ENCODE assay signal across 1 cellular context in genomic region chr12:121799842-121800693, GRCh38.
TF ChIP-seq lines count a peak whose summit lies in the region.

No MANE protein-coding gene starts in this region.

TF ChIP-seq in K562, 482 proteins besides CTCF, POLR2A, EP300 and RAD21 (continued from another document and continues in another):
- 0 out of 2 replicates have a peak, but pooled peaks have one; percentile 2 for TF ChIP-seq CUX1 (CRISPR knock-in tag; IDR thresholded peaks at IDR 0.05)
- no peak for TF ChIP-seq HDAC8 (tag; IDR thresholded peaks at IDR 0.05)
- TF ChIP-seq CAMTA2 (CRISPR knock-in tag; conservative IDR thresholded peaks at IDR 0.05): no peak
- TF ChIP-seq TAF1 (IDR thresholded peaks at IDR 0.05; ENCODE audit: control insufficient read depth, extremely low read depth, insufficient read depth, low read length, severe bottlenecking): peak; percentile 68
- no peak for TF ChIP-seq U2AF2 (optimal IDR thresholded peaks at IDR 0.05; ENCODE audit: low read depth, low read length)
- TF ChIP-seq HOXB6 (CRISPR knock-in tag; IDR thresholded peaks at IDR 0.05; ENCODE audit: borderline replicate concordance): no peak
- TF ChIP-seq FOXP4 (CRISPR knock-in tag; IDR thresholded peaks at IDR 0.05; ENCODE audit: borderline replicate concordance): 0 out of 2 replicates have a peak, but pooled peaks have one; percentile 62
- TF ChIP-seq ESRRA (IDR thresholded peaks at IDR 0.05; ENCODE audit: borderline replicate concordance, low read depth): no peak
- TF ChIP-seq ZBED1 (IDR thresholded peaks at IDR 0.05): 0 out of 2 replicates have a peak, but pooled peaks have one; percentile 24
- no peak for TF ChIP-seq CEBPG (CRISPR knock-in tag; IDR thresholded peaks at IDR 0.05)
- TF ChIP-seq CEBPG (tag; conservative IDR thresholded peaks at IDR 0.05 in 1 of 2, IDR thresholded peaks at IDR 0.05 in 1 of 2): no peak
- no peak for TF ChIP-seq ZNF217 (CRISPR knock-in tag; IDR thresholded peaks at IDR 0.05)
- no peak for TF ChIP-seq ZNF507 (tag; conservative IDR thresholded peaks at IDR 0.05)
- TF ChIP-seq U2AF1 (optimal IDR thresholded peaks at IDR 0.05; ENCODE audit: low read depth, low read length): peak; percentile 72
- TF ChIP-seq JUN (IDR thresholded peaks at IDR 0.05; ENCODE audit: borderline replicate concordance, low read depth, low read length): peak; percentile 50; the same call in 1 of the 2 replicates
- no peak for TF ChIP-seq JUN (CRISPR knock-in tag; IDR thresholded peaks at IDR 0.05; ENCODE audit: borderline replicate concordance)
- TF ChIP-seq BCL6 (CRISPR knock-in tag; IDR thresholded peaks at IDR 0.05): no peak
- TF ChIP-seq MBD1 (CRISPR knock-in tag; IDR thresholded peaks at IDR 0.05): no peak
- 0 out of 2 replicates have a peak, but pooled peaks have one; percentile 13 for TF ChIP-seq TCF7 (IDR thresholded peaks at IDR 0.05; ENCODE audit: borderline replicate concordance)
- no peak for TF ChIP-seq ZNF592 (IDR thresholded peaks at IDR 0.05)
- TF ChIP-seq IFI16 (CRISPR knock-in tag; IDR thresholded peaks at IDR 0.05): no peak
- TF ChIP-seq MIER1 (IDR thresholded peaks at IDR 0.05; ENCODE audit: low read depth): no peak
- no peak for TF ChIP-seq MLX (CRISPR knock-in tag; conservative IDR thresholded peaks at IDR 0.05)
- TF ChIP-seq POLR3A (IDR thresholded peaks at IDR 0.05; ENCODE audit: borderline replicate concordance, extremely low read depth, insufficient read depth, insufficient read length): no peak
- TF ChIP-seq ZNF644 (tag; IDR thresholded peaks at IDR 0.05; ENCODE audit: low read depth): 0 out of 2 replicates have a peak, but pooled peaks have one; percentile 24
- TF ChIP-seq IRF2 (CRISPR knock-in tag; IDR thresholded peaks at IDR 0.05): no peak
- no peak for TF ChIP-seq NCOA1 (IDR thresholded peaks at IDR 0.05; ENCODE audit: low read depth)
- no peak for TF ChIP-seq AFF1 (IDR thresholded peaks at IDR 0.05; ENCODE audit: low read depth in 1 of 2, partially characterized antibody in 2 of 2)
- TF ChIP-seq PML (IDR thresholded peaks at IDR 0.05; ENCODE audit: low read length): 0 out of 2 replicates have a peak, but pooled peaks have one; percentile 36
- no peak for TF ChIP-seq DMBX1 (CRISPR knock-in tag; IDR thresholded peaks at IDR 0.05; ENCODE audit: borderline replicate concordance)
- TF ChIP-seq BRD4 (IDR thresholded peaks at IDR 0.05): peak; percentile 75
- TF ChIP-seq PRPF4 (IDR thresholded peaks at IDR 0.05; ENCODE audit: insufficient read depth, low read depth, low read length, poor library complexity, severe bottlenecking): peak; percentile 87
- no peak for TF ChIP-seq ZNF408 (CRISPR knock-in tag; IDR thresholded peaks at IDR 0.05; ENCODE audit: low read depth)
- peak; percentile 69; the same call in 1 of the 2 replicates for TF ChIP-seq SUPT5H (IDR thresholded peaks at IDR 0.05)
- TF ChIP-seq MAX (CRISPR knock-in tag; IDR thresholded peaks at IDR 0.05): no peak
- TF ChIP-seq TRIM24 (IDR thresholded peaks at IDR 0.05): no peak
- TF ChIP-seq ZNF175 (CRISPR knock-in tag; IDR thresholded peaks at IDR 0.05; ENCODE audit: low read depth): no peak
- TF ChIP-seq HMBOX1 (IDR thresholded peaks at IDR 0.05): no peak
- no peak for TF ChIP-seq EHMT2 (IDR thresholded peaks at IDR 0.05)
- TF ChIP-seq NFRKB (IDR thresholded peaks at IDR 0.05; ENCODE audit: low read depth): peak; percentile 90; the same call in 1 of the 2 replicates
- TF ChIP-seq ZBTB43 (CRISPR knock-in tag; IDR thresholded peaks at IDR 0.05): no peak
- peak; percentile 29; the same call in 1 of the 2 replicates for TF ChIP-seq HCFC1 (IDR thresholded peaks at IDR 0.05; ENCODE audit: low read depth, low read length)
- TF ChIP-seq FOSL1 (tag; conservative IDR thresholded peaks at IDR 0.05): peak; percentile 89
